Comparison of ENCODE assay signal across 1 cellular context in genomic region chr11:94305146-94305545, GRCh38.
A peak's percentile ranks its signal among the peaks of the same experiment; 100 is the strongest.
TF ChIP-seq lines count a peak whose summit lies in the region.

No MANE protein-coding gene starts in this region.

TF ChIP-seq in SK-N-SH, 30 proteins besides CTCF, POLR2A, EP300 and RAD21 (continued from another document):
- TF ChIP-seq USF2 (IDR thresholded peaks at IDR 0.05; ENCODE audit: borderline replicate concordance, low read depth, low read length) (no peak), NFIC (IDR thresholded peaks at IDR 0.05; ENCODE audit: borderline replicate concordance) (no peak), PBX3 (IDR thresholded peaks at IDR 0.05) (no peak), USF1 (IDR thresholded peaks at IDR 0.05; ENCODE audit: borderline replicate concordance, low read depth) (no peak), JUND (IDR thresholded peaks at IDR 0.05) (peak; percentile 14; the same call in 1 of the 2 replicates), MXI1 (IDR thresholded peaks at IDR 0.05; ENCODE audit: low read depth, low read length) (no peak), FOXJ3 (CRISPR knock-in tag; IDR thresholded peaks at IDR 0.05) (no peak), CHD2 (IDR thresholded peaks at IDR 0.05; ENCODE audit: low read length, partially characterized antibody) (no peak), IRF3 (IDR thresholded peaks at IDR 0.05; ENCODE audit: low read depth, low read length) (no peak)
